Comparison of ENCODE assay signal across 15 cellular contexts in genomic region chr7:47449810-47450586, GRCh38.
DNase-seq lines count a peak whose midpoint lies in the region; ATAC-seq and TF ChIP-seq lines count a peak whose summit lies in the region.
"Had no signal": no experiment of that assay in that cellular context is flagged by ENCODE, and none has a peak within 500 bp of the region (broad histone marks: within the 10 kb centered on the region; RNA-seq: fewer than 3 reads in every experiment).

No MANE protein-coding gene starts in this region.

- no peak for ATAC-seq in naive thymus-derived CD4-positive, alpha-beta T cell
- no peak for ATAC-seq in activated T-cell treated with anti-CD3 and anti-CD28 coated beads, Interleukin-2, amount 50 U/mL, for 72 hours (replicated peaks in 1 of 2)
- ATAC-seq: CD8-positive, alpha-beta T cell had no signal

- no peak overlapping the region for H3K27ac Mint-ChIP-seq in naive thymus-derived CD4-positive, alpha-beta T cell
- H3K27ac Mint-ChIP-seq in activated T-cell treated with anti-CD3 and anti-CD28 coated beads, Interleukin-2, amount 50 U/mL, for 72 hours: no peak overlapping the region
- H3K27ac Mint-ChIP-seq: CD8-positive, alpha-beta T cell had no signal

- H3K4me3 Mint-ChIP-seq in naive thymus-derived CD4-positive, alpha-beta T cell: no peak overlapping the region
- H3K4me3 Mint-ChIP-seq in activated T-cell treated with anti-CD3 and anti-CD28 coated beads, Interleukin-2, amount 50 U/mL, for 72 hours: no peak overlapping the region
- H3K4me3 Mint-ChIP-seq: CD8-positive, alpha-beta T cell had no signal

- intact Hi-C loops in naive thymus-derived CD4-positive, alpha-beta T cell (cut with micrococcal nuclease): no loop called here

- DNase-seq in AG10803 (ENCODE audit: low read depth) (peak; percentile 85), RPMI7951 (ENCODE audit: low read depth) (peak; percentile 81), fibroblast of the aortic adventitia (ENCODE audit: low read depth) (peak; percentile 37), renal cortical epithelial cell (ENCODE audit: low read depth) (peak; percentile 87), hippocampal formation (lab: John Stamatoyannopoulos, UW) (no peak), H4 (ENCODE audit: low spot score) (no peak)
- DNase-seq in naive thymus-derived CD4-positive, alpha-beta T cell: no peak
- DNase-seq in activated T-cell treated with anti-CD3 and anti-CD28 coated beads, Interleukin-2, amount 50 U/mL, for 72 hours: no peak
- DNase-seq: activated CD4-positive, alpha-beta T cell treated with anti-CD3 and anti-CD28 coated beads for 4 hours; CD8-positive, alpha-beta T cell; dorsolateral prefrontal cortex; midbrain; MV-4-11; NCI-H526 treated with DMSO at 0.1 percent for 48 hours had no signal

- no peaks in the 10 kb centered on the region for H3K27me3 ChIP-seq in naive thymus-derived CD4-positive, alpha-beta T cell (ENCODE audit: control insufficient read depth in 2 of 2, insufficient read depth in 2 of 2, low read length in 2 of 2)

- POLR2A ChIA-PET in naive thymus-derived CD4-positive, alpha-beta T cell (lab: Charles Lee): no interaction called here

- peaks cover 0 to 2% (median 0%) of the 10 kb centered on the region in 7 donors for H3K4me1 Mint-ChIP-seq in naive thymus-derived CD4-positive, alpha-beta T cell
- H3K4me1 Mint-ChIP-seq in activated T-cell treated with anti-CD3 and anti-CD28 coated beads, Interleukin-2, amount 50 U/mL, for 72 hours (ENCODE audit: low read depth): no peaks in the 10 kb centered on the region

- peaks cover 0 to 9% (median 4%) of the 10 kb centered on the region in 5 donors for H3K27me3 Mint-ChIP-seq in naive thymus-derived CD4-positive, alpha-beta T cell
- H3K27me3 Mint-ChIP-seq in activated T-cell treated with anti-CD3 and anti-CD28 coated beads, Interleukin-2, amount 50 U/mL, for 72 hours (ENCODE audit: low read depth): no peaks in the 10 kb centered on the region

- H3K4me3 ChIP-seq in AG10803 (ENCODE audit: low read length): no peak overlapping the region
- H3K4me3 ChIP-seq in fibroblast of the aortic adventitia (ENCODE audit: low read depth, low read length): no peak overlapping the region
- H3K4me3 ChIP-seq in naive thymus-derived CD4-positive, alpha-beta T cell (ENCODE audit: low read length): no peak overlapping the region
- H3K4me3 ChIP-seq: dorsolateral prefrontal cortex, skin epidermis had no signal

- H3K9me3 ChIP-seq in naive thymus-derived CD4-positive, alpha-beta T cell (ENCODE audit: control insufficient read depth in 2 of 3, low read length in 3 of 3): no peaks in the 10 kb centered on the region

- no peaks in the 10 kb centered on the region for H3K36me3 ChIP-seq in naive thymus-derived CD4-positive, alpha-beta T cell (ENCODE audit: control insufficient read depth in 2 of 3, insufficient read depth in 3 of 3, low read length in 3 of 3)

- CTCF ChIA-PET in naive thymus-derived CD4-positive, alpha-beta T cell (lab: Charles Lee): no interaction called here

- no peaks in the 10 kb centered on the region for H3K4me1 ChIP-seq in naive thymus-derived CD4-positive, alpha-beta T cell (ENCODE audit: control insufficient read depth in 2 of 2, insufficient read depth in 2 of 2, low read length in 2 of 2)

- H3K36me3 Mint-ChIP-seq in naive thymus-derived CD4-positive, alpha-beta T cell: no peaks in the 10 kb centered on the region
- no peaks in the 10 kb centered on the region for H3K36me3 Mint-ChIP-seq in activated T-cell treated with anti-CD3 and anti-CD28 coated beads, Interleukin-2, amount 50 U/mL, for 72 hours (ENCODE audit: insufficient read depth in 2 of 2)
- H3K36me3 Mint-ChIP-seq: CD8-positive, alpha-beta T cell had no signal

- H3K27ac ChIP-seq in naive thymus-derived CD4-positive, alpha-beta T cell (ENCODE audit: low read depth, low read length): no peak overlapping the region
- H3K27ac ChIP-seq: dorsolateral prefrontal cortex had no signal

- TF ChIP-seq CTCF in AG10803 (conservative IDR thresholded peaks at IDR 0.05; ENCODE audit: low read length): no peak
- no peak for TF ChIP-seq CTCF in fibroblast of the aortic adventitia (IDR thresholded peaks at IDR 0.05; ENCODE audit: insufficient read depth, low read length)

- H3K9me3 Mint-ChIP-seq in naive thymus-derived CD4-positive, alpha-beta T cell: no peaks in the 10 kb centered on the region
- no peaks in the 10 kb centered on the region for H3K9me3 Mint-ChIP-seq in activated T-cell treated with anti-CD3 and anti-CD28 coated beads, Interleukin-2, amount 50 U/mL, for 72 hours
- H3K9me3 Mint-ChIP-seq: CD8-positive, alpha-beta T cell had no signal

Comparison
In these comparisons a context has a peak if more than half of its experiments do, and no peak if none do; other contexts are left out.
1. DNase-seq: peak in AG10803 (single experiment), RPMI7951 (single experiment), fibroblast of the aortic adventitia (single experiment) and renal cortical epithelial cell (single experiment); none in naive thymus-derived CD4-positive, alpha-beta T cell (0 of 9), activated T-cell treated with anti-CD3 and anti-CD28 coated beads, Interleukin-2, amount 50 U/mL, for 72 hours (0 of 2), hippocampal formation (0 of 2) and H4 (single experiment).